ENCODE assay signal across 1 cellular context in the genomic region with DNA sequence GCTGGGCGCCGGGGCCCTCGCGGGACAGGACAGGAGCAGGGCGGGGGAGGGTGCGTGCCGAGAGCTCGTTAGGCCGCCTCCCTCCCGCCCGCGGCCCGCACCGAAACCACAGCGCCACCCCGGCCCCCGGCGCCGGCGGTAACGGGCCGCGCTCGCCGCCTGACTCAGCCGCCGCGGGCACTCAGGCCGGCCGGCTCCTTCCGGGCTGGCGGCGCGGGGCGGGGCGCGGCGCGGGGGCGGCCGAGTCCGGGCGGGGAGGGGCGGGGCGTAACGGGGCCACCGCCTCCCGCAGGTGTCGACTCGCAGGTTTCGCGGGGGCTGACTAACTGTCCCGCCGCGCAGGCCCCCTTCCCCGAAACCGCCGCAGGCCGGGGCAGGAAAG.
TF ChIP-seq lines count a peak whose summit lies in the region.

A gene with protein sequence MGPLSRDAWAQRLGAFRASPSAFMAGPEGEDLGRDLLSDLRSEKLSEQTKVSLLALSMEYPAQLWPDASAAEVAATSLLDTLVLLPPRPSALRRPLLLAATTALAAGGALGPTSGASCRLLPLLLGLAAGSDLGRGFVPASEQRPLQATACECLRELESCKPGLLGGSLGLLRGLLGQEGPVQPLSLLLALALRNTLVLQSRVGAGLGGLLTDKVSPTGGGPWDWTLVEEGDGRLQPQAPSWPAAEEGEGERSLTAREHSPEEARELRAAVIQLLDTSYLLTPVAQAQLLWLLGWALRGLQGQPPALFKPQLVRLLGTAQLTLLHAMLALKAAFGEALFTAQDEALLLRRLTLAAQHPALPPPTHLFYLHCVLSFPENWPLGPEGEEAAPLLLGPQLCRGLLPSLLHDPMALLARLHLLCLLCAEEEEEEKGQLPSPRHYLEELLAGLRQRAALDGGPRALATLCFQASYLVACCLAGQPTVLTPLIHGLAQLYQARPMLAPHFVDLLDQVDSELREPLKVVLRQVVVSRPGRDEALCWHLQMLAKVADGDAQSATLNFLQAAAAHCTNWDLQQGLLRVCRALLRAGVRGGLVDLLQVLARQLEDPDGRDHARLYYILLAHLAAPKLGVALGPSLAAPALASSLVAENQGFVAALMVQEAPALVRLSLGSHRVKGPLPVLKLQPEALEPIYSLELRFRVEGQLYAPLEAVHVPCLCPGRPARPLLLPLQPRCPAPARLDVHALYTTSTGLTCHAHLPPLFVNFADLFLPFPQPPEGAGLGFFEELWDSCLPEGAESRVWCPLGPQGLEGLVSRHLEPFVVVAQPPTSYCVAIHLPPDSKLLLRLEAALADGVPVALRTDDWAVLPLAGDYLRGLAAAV (minus strand): TSS at position 207 of the 382 bp plus-strand sequence. CDS start 385 bp downstream, outside the sequence.

TF ChIP-seq in K562, 482 proteins besides CTCF, POLR2A, EP300 and RAD21 (continued from another document and continues in another):
- no peak for TF ChIP-seq ZNF277 (CRISPR knock-in tag; IDR thresholded peaks at IDR 0.05; ENCODE audit: borderline replicate concordance)
- TF ChIP-seq ATF1 (CRISPR knock-in tag; IDR thresholded peaks at IDR 0.05), result no peak
- no peak for TF ChIP-seq ATF1 (tag; IDR thresholded peaks at IDR 0.05)
- peak; percentile 98 for TF ChIP-seq ZBTB1 (CRISPR knock-in tag; IDR thresholded peaks at IDR 0.05; ENCODE audit: borderline replicate concordance, low read depth)
- TF ChIP-seq SAFB2 (IDR thresholded peaks at IDR 0.05; ENCODE audit: borderline replicate concordance, low read depth, low read length, severe bottlenecking), result no peak
- TF ChIP-seq GTF3C2 (IDR thresholded peaks at IDR 0.05; ENCODE audit: borderline replicate concordance, extremely low read depth, insufficient read length), result no peak
- TF ChIP-seq ATF7 (IDR thresholded peaks at IDR 0.05), result no peak
- no peak for TF ChIP-seq PTBP1 (IDR thresholded peaks at IDR 0.05; ENCODE audit: low read depth, low read length)
- TF ChIP-seq SRF (CRISPR knock-in tag; IDR thresholded peaks at IDR 0.05), result no peak
- TF ChIP-seq NCOA2 (IDR thresholded peaks at IDR 0.05; ENCODE audit: partially characterized antibody in 2 of 2), result no peak
- no peak for TF ChIP-seq ZFPM2 (CRISPR knock-in tag; IDR thresholded peaks at IDR 0.05)
- no peak for TF ChIP-seq RFX7 (CRISPR knock-in tag; IDR thresholded peaks at IDR 0.05)
- no peak for TF ChIP-seq BRCA1 (IDR thresholded peaks at IDR 0.05)
- TF ChIP-seq BRCA1 (CRISPR knock-in tag; IDR thresholded peaks at IDR 0.05), result no peak
- TF ChIP-seq, protein P1, sequence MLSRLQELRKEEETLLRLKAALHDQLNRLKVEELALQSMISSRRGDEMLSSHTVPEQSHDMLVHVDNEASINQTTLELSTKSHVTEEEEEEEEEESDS (CRISPR knock-in tag; IDR thresholded peaks at IDR 0.05), result no peak
- peak; percentile 72 for TF ChIP-seq GABPA (tag; conservative IDR thresholded peaks at IDR 0.05; ENCODE audit: low read depth)
- no peak for TF ChIP-seq ZNF3 (CRISPR knock-in tag; IDR thresholded peaks at IDR 0.05)
- TF ChIP-seq, protein P2, sequence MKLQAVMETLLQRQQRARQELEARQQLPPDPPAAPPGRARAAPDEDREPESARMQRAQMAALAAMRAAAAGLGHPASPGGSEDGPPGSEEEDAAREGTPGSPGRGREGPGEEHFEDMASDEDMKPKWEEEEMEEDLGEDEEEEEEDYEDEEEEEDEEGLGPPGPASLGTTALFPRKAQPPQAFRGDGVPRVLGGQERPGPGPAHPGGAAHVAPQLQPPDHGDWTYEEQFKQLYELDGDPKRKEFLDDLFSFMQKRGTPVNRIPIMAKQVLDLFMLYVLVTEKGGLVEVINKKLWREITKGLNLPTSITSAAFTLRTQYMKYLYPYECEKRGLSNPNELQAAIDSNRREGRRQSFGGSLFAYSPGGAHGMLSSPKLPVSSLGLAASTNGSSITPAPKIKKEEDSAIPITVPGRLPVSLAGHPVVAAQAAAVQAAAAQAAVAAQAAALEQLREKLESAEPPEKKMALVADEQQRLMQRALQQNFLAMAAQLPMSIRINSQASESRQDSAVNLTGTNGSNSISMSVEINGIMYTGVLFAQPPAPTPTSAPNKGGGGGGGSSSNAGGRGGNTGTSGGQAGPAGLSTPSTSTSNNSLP (IDR thresholded peaks at IDR 0.05; ENCODE audit: borderline replicate concordance, low read depth, low read length), result no peak
- no peak for TF ChIP-seq SAFB (IDR thresholded peaks at IDR 0.05; ENCODE audit: borderline replicate concordance, low read depth, low read length)
- TF ChIP-seq, protein P3, sequence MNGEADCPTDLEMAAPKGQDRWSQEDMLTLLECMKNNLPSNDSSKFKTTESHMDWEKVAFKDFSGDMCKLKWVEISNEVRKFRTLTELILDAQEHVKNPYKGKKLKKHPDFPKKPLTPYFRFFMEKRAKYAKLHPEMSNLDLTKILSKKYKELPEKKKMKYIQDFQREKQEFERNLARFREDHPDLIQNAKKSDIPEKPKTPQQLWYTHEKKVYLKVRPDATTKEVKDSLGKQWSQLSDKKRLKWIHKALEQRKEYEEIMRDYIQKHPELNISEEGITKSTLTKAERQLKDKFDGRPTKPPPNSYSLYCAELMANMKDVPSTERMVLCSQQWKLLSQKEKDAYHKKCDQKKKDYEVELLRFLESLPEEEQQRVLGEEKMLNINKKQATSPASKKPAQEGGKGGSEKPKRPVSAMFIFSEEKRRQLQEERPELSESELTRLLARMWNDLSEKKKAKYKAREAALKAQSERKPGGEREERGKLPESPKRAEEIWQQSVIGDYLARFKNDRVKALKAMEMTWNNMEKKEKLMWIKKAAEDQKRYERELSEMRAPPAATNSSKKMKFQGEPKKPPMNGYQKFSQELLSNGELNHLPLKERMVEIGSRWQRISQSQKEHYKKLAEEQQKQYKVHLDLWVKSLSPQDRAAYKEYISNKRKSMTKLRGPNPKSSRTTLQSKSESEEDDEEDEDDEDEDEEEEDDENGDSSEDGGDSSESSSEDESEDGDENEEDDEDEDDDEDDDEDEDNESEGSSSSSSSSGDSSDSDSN (IDR thresholded peaks at IDR 0.05; ENCODE audit: borderline replicate concordance in 1 of 2, low read depth in 2 of 2, low read length in 2 of 2), result peak in 1 of 2 experiments; percentile 72; a peak in 1 of 4 replicates
- TF ChIP-seq PHF20 (IDR thresholded peaks at IDR 0.05; ENCODE audit: partially characterized antibody), result no peak
- TF ChIP-seq NEUROD1 (IDR thresholded peaks at IDR 0.05; ENCODE audit: borderline replicate concordance, low read depth, low read length, partially characterized antibody), result no peak
- no peak for TF ChIP-seq LEF1 (IDR thresholded peaks at IDR 0.05)
- TF ChIP-seq NR2C1 (IDR thresholded peaks at IDR 0.05), result no peak
- TF ChIP-seq NR2C1 (tag; IDR thresholded peaks at IDR 0.05), result no peak
- no peak for TF ChIP-seq KAT8 (IDR thresholded peaks at IDR 0.05; ENCODE audit: low read depth)
- no peak for TF ChIP-seq HDAC1 (IDR thresholded peaks at IDR 0.05)
- no peak for TF ChIP-seq ZHX1 (conservative IDR thresholded peaks at IDR 0.05; ENCODE audit: low read length)
- TF ChIP-seq SIRT6 (IDR thresholded peaks at IDR 0.05; ENCODE audit: low read depth, low read length), result no peak
- TF ChIP-seq SMAD4 (CRISPR knock-in tag; conservative IDR thresholded peaks at IDR 0.05), result peak; percentile 84
- TF ChIP-seq CXXC5 (CRISPR knock-in tag; IDR thresholded peaks at IDR 0.05), result peak; percentile 70
- TF ChIP-seq ZNF408 (CRISPR knock-in tag; IDR thresholded peaks at IDR 0.05; ENCODE audit: low read depth), result no peak
- TF ChIP-seq KLF10 (CRISPR knock-in tag; IDR thresholded peaks at IDR 0.05), result no peak
- no peak for TF ChIP-seq USF1 (CRISPR knock-in tag; IDR thresholded peaks at IDR 0.05)
- TF ChIP-seq, protein P4, sequence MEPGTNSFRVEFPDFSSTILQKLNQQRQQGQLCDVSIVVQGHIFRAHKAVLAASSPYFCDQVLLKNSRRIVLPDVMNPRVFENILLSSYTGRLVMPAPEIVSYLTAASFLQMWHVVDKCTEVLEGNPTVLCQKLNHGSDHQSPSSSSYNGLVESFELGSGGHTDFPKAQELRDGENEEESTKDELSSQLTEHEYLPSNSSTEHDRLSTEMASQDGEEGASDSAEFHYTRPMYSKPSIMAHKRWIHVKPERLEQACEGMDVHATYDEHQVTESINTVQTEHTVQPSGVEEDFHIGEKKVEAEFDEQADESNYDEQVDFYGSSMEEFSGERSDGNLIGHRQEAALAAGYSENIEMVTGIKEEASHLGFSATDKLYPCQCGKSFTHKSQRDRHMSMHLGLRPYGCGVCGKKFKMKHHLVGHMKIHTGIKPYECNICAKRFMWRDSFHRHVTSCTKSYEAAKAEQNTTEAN (CRISPR knock-in tag; IDR thresholded peaks at IDR 0.05), result no peak
- TF ChIP-seq FOXJ2 (tag; IDR thresholded peaks at IDR 0.05), result no peak
- no peak for TF ChIP-seq ZNF717 (CRISPR knock-in tag; IDR thresholded peaks at IDR 0.05)
- TF ChIP-seq ZNF140 (CRISPR knock-in tag; IDR thresholded peaks at IDR 0.05), result no peak
- TF ChIP-seq ZZZ3 (IDR thresholded peaks at IDR 0.05), result no peak
- TF ChIP-seq RNF2 (IDR thresholded peaks at IDR 0.05), result no peak
- no peak for TF ChIP-seq OTX1 (CRISPR knock-in tag; IDR thresholded peaks at IDR 0.05)
- no peak for TF ChIP-seq MEF2D (tag; conservative IDR thresholded peaks at IDR 0.05; ENCODE audit: low read depth)
- peak in 2 of 3 experiments; percentile 22 to 27 for TF ChIP-seq YY1 (IDR thresholded peaks at IDR 0.05; ENCODE audit: borderline replicate concordance in 1 of 3, control insufficient read depth in 1 of 3, extremely low read depth in 1 of 3, insufficient read depth in 3 of 3, insufficient read length in 1 of 3, insufficient replicate concordance in 2 of 3, low read depth in 1 of 3, low read length in 2 of 3)
- no peak for TF ChIP-seq WHSC1 (IDR thresholded peaks at IDR 0.05; ENCODE audit: low read length)
- TF ChIP-seq POLR2B (IDR thresholded peaks at IDR 0.05; ENCODE audit: low read depth, partially characterized antibody), result no peak
- no peak for TF ChIP-seq LARP7 (IDR thresholded peaks at IDR 0.05)
- no peak for TF ChIP-seq CEBPB (tag; IDR thresholded peaks at IDR 0.05)
- TF ChIP-seq CBX3 (IDR thresholded peaks at IDR 0.05; ENCODE audit: borderline replicate concordance in 1 of 2, low read length in 2 of 2), result no peak
- peak; percentile 70 for TF ChIP-seq FOSL1 (tag; conservative IDR thresholded peaks at IDR 0.05)
- no peak for TF ChIP-seq DMBX1 (CRISPR knock-in tag; IDR thresholded peaks at IDR 0.05; ENCODE audit: borderline replicate concordance)
- peak; percentile 27 for TF ChIP-seq HMGN3 (IDR thresholded peaks at IDR 0.05; ENCODE audit: borderline replicate concordance, extremely low read depth, insufficient read length, low read depth, low read length)
